In genomic region chr6:125296461-125296860, GRCh38 we compare ENCODE assay signal across 22 cellular contexts. TPM values are rescaled to one million over a fixed set of nuclear protein-coding genes. Genes with fewer than 3 reads are reported as not detected.
A peak's percentile ranks its signal among the peaks of the same experiment; 100 is the strongest.
DNase-seq lines count a peak whose midpoint lies in the region; ATAC-seq and TF ChIP-seq lines count a peak whose summit lies in the region.
"Had no signal": no experiment of that assay in that cellular context is flagged by ENCODE, and none has a peak within 500 bp of the region (broad histone marks: within the 10 kb centered on the region; RNA-seq: fewer than 3 reads in every experiment).

No MANE protein-coding gene starts in this region.

- POLR2A ChIA-PET in naive thymus-derived CD8-positive, alpha-beta T cell (lab: Charles Lee), result no interaction called here

- H4K20me1 ChIP-seq in GM23248 (ENCODE audit: insufficient read depth), result no peaks in the 10 kb centered on the region

- no peak overlapping the region for H2AFZ ChIP-seq in GM23248

- no peak overlapping the region for H3K9ac ChIP-seq in GM23248

- H3K27me3 ChIP-seq in left ventricle myocardium inferior (ENCODE audit: low read depth), result no peaks in the 10 kb centered on the region
- no peaks in the 10 kb centered on the region for H3K27me3 ChIP-seq in right cardiac atrium (ENCODE audit: control insufficient read depth, insufficient read depth)
- H3K27me3 ChIP-seq in GM23248 (replicated peaks; ENCODE audit: insufficient read depth), result no peaks in the 10 kb centered on the region

- DNase-seq in left ventricle myocardium inferior (no peak), right cardiac atrium (no peak), GM23248 (peak; percentile 57), astrocyte of the spinal cord (ENCODE audit: low read depth, low spot score) (peak; percentile 16), endothelial cell (ENCODE audit: low spot score) (no peak)
- DNase-seq in naive thymus-derived CD8-positive, alpha-beta T cell, result no peak
- DNase-seq: DMS 273 treated with DMSO at 0.1 percent for 48 hours; DMS79 treated with DMSO at 0.1 percent for 48 hours; GOT3; HCEC 1CT; Kasumi-1; NCI-H1436; NCI-H187 treated with DMSO at 0.1 percent for 48 hours; NCI-H2107; NCI-H510A; NK-92 treated with Interleukin-12 subunit alpha and Interleukin-12 subunit beta, amount 100 ng/mL, for 24 hours; SHP77 treated with DMSO at 0.1 percent for 48 hours had no signal

- no peaks in the 10 kb centered on the region for H3K27me3 Mint-ChIP-seq in naive thymus-derived CD8-positive, alpha-beta T cell
- no peaks in the 10 kb centered on the region for H3K27me3 Mint-ChIP-seq in endothelial cell (ENCODE audit: unreplicated experiment)
- H3K27me3 Mint-ChIP-seq: B cell had no signal

- no peak overlapping the region for H3K4me3 Mint-ChIP-seq in naive thymus-derived CD8-positive, alpha-beta T cell
- H3K4me3 Mint-ChIP-seq in endothelial cell (ENCODE audit: unreplicated experiment), result no peak overlapping the region
- H3K4me3 Mint-ChIP-seq: B cell, CD14-positive monocyte had no signal

- intact Hi-C loops in left ventricle myocardium inferior (cut with micrococcal nuclease) (no loop called here), right cardiac atrium (cut with DNase I) (loop anchor here in 1 of 4 donors (10.0 kb wide), 1 partner anchor 142 kb away; the partner anchor contains the start of gene TPD52L1)

- in situ Hi-C loops in GM23248 (cut with MboI) (loop anchor here (10.0 kb wide), 1 partner anchor 142 kb away; the partner anchor contains the start of gene TPD52L1), astrocyte of the spinal cord (cut with HindIII; ENCODE audit: low sequenced_read_pairs) (no loop called here)

- peaks cover 88% of the 10 kb centered on the region for H3K4me1 ChIP-seq in left ventricle myocardium inferior
- H3K4me1 ChIP-seq in right cardiac atrium (ENCODE audit: control insufficient read depth, insufficient read depth, low read length), result peaks cover 4% of the 10 kb centered on the region
- peaks cover 20% of the 10 kb centered on the region for H3K4me1 ChIP-seq in GM23248 (ENCODE audit: insufficient read depth)

- H3K36me3 ChIP-seq in left ventricle myocardium inferior (peaks cover 55% of the 10 kb centered on the region), GM23248 (ENCODE audit: low read depth) (peaks cover 48% of the 10 kb centered on the region)

- no peak overlapping the region for H3K4me3 ChIP-seq in left ventricle myocardium inferior
- no peak overlapping the region for H3K4me3 ChIP-seq in right cardiac atrium (ENCODE audit: low read length)
- H3K4me3 ChIP-seq in GM23248, result no peak overlapping the region
- H3K4me3 ChIP-seq in astrocyte of the spinal cord (ENCODE audit: low read depth, low read length), result no peak overlapping the region
- H3K4me3 ChIP-seq: SK-N-MC had no signal

- H3K27ac Mint-ChIP-seq in naive thymus-derived CD8-positive, alpha-beta T cell, result no peak overlapping the region
- no peak overlapping the region for H3K27ac Mint-ChIP-seq in endothelial cell (ENCODE audit: unreplicated experiment)
- H3K27ac Mint-ChIP-seq: B cell had no signal

- no peak for TF ChIP-seq CTCF in left ventricle myocardium inferior (IDR thresholded peaks at IDR 0.05; ENCODE audit: borderline replicate concordance)
- no peak for TF ChIP-seq CTCF in astrocyte of the spinal cord (IDR thresholded peaks at IDR 0.05; ENCODE audit: low read depth, low read length)
- no peak for TF ChIP-seq CTCF in endothelial cell (IDR thresholded peaks at IDR 0.05; ENCODE audit: unreplicated experiment)

- H3K4me1 Mint-ChIP-seq in naive thymus-derived CD8-positive, alpha-beta T cell, result peaks cover 50 to 75% (median 67%) of the 10 kb centered on the region in 4 donors
- H3K4me1 Mint-ChIP-seq in endothelial cell (ENCODE audit: unreplicated experiment), result peaks cover 42% of the 10 kb centered on the region

- H3K9me3 ChIP-seq in left ventricle myocardium inferior (replicated peaks) (no peaks in the 10 kb centered on the region), right cardiac atrium (ENCODE audit: control insufficient read depth, low read length) (no peaks in the 10 kb centered on the region), GM23248 (ENCODE audit: low read depth) (no peaks in the 10 kb centered on the region)

- no peak overlapping the region for H3K4me2 ChIP-seq in GM23248 (ENCODE audit: unreplicated experiment)

- peak overlapping the region; percentile 76 for H3K27ac ChIP-seq in left ventricle myocardium inferior (replicated peaks)
- no peak overlapping the region for H3K27ac ChIP-seq in right cardiac atrium (ENCODE audit: low read length)
- no peak overlapping the region for H3K27ac ChIP-seq in GM23248
- H3K27ac ChIP-seq: RWPE1, SK-N-MC had no signal

- H3K36me3 Mint-ChIP-seq in naive thymus-derived CD8-positive, alpha-beta T cell, result peaks cover 14 to 85% (median 55%) of the 10 kb centered on the region in 3 donors
- H3K36me3 Mint-ChIP-seq in endothelial cell (ENCODE audit: low read depth, unreplicated experiment), result peaks cover 4% of the 10 kb centered on the region

- ATAC-seq in right cardiac atrium (no peak), GM18858 (IDR thresholded peaks at IDR 0.05; ENCODE audit: unreplicated experiment) (no peak)
- no peak for ATAC-seq in naive thymus-derived CD8-positive, alpha-beta T cell

- H3F3A ChIP-seq in GM23248 (ENCODE audit: insufficient read depth), result peaks cover 8% of the 10 kb centered on the region

- peaks cover 71% of the 10 kb centered on the region for H3K79me2 ChIP-seq in GM23248 (ENCODE audit: insufficient read depth)

- no peaks in the 10 kb centered on the region for H3K9me2 ChIP-seq in GM23248 (ENCODE audit: insufficient read depth)

- H3K9me3 Mint-ChIP-seq in naive thymus-derived CD8-positive, alpha-beta T cell, result no peaks in the 10 kb centered on the region
- no peaks in the 10 kb centered on the region for H3K9me3 Mint-ChIP-seq in endothelial cell (ENCODE audit: unreplicated experiment)
- H3K9me3 Mint-ChIP-seq: CD14-positive monocyte had no signal

RNA-seq across cellular contexts. Expression of gene HDDC2, which starts 5.3 kb away (rescaled TPM):
- total RNA-seq in left ventricle myocardium inferior (87.9 TPM), right cardiac atrium (100 to 1,000 TPM in 2 of 4 donors, 10 to 100 TPM in 2; 83.0 to 103 (median 93.7) TPM), endothelial cell (ENCODE audit: unreplicated experiment) (18.4 TPM)
- polyA plus RNA-seq in right cardiac atrium (157 TPM), GM23248 (2016; fragmentation: Nextera tagmentation; extraction: Ambion mirVana) (83.2 and 84.2 TPM in 2 replicates)
- total RNA-seq in GM23248 (2014; rRNA removed; shearing (Covaris generic)), result 51.1 and 55.1 TPM in 2 replicates
- total RNA-seq in naive thymus-derived CD8-positive, alpha-beta T cell, result 10 to 100 TPM; 62.9 to 69.6 TPM
- polyA plus RNA-seq in naive thymus-derived CD8-positive, alpha-beta T cell, result 100 to 1,000 TPM; 118 to 134 (median 119) TPM

Comparison
In these comparisons a context has a peak if more than half of its experiments do, and no peak if none do; other contexts are left out.
1. DNase-seq: peak in GM23248 (single experiment) and astrocyte of the spinal cord (single experiment); none in left ventricle myocardium inferior (single experiment), right cardiac atrium (0 of 3), naive thymus-derived CD8-positive, alpha-beta T cell (0 of 10) and endothelial cell (single experiment).